ENCODE assay signal across 11 cellular contexts in the genomic region with DNA sequence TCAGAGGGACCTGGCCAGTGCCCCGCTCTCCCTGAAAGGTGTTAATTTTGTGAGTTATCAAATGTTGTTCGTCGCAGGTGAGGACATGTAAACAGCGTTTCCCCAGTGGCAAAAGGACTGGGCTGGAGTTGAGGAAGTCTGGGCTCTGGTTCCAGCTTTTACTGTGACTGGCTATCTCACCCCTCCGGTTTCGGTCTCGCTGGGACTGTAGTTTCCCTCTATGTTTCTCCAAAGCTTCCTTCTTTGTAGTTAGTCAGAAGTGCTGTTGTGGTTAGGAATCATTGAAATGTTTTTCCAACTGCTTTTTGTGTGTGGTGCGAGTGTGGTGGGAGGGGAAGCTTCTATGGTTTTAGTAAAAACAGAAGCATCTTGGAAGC. TPM values are rescaled to one million over a fixed set of nuclear protein-coding genes. Genes with fewer than 3 reads are reported as not detected.
DNase-seq lines count a peak whose midpoint lies in the region; ATAC-seq, FAIRE-seq and TF ChIP-seq lines count a peak whose summit lies in the region.
"Had no signal": no experiment of that assay in that cellular context is flagged by ENCODE, and none has a peak within 500 bp of the region (broad histone marks: within the 10 kb centered on the region; RNA-seq: fewer than 3 reads in every experiment).

No MANE protein-coding gene starts in this region.

- H3K27ac ChIP-seq in pancreas, result peak overlapping the region in 3 of 4 donors; percentile 74 to 94 (median 93)

- DNase-seq in GM13976 (ENCODE audit: low spot score) (peak; percentile 12), SW480 (ENCODE audit: low spot score) (peak; percentile 76), globus pallidus (ENCODE audit: low spot score) (peak; percentile 27), pancreas (peak in 2 of 6 donors; percentile 23 to 32), T1000 (lab: John Stamatoyannopoulos, UW) (no peak), NCI-H1105 treated with DMSO at 0.1 percent for 48 hours (lab: John Stamatoyannopoulos, UW) (no peak), RKO (ENCODE audit: low spot score) (no peak), COR-L47 (lab: John Stamatoyannopoulos, UW) (no peak)
- DNase-seq: activated naive CD4-positive, alpha-beta T cell; foreskin melanocyte; NCI-H187 treated with DMSO at 0.1 percent for 48 hours had no signal

- H3K27me3 ChIP-seq in pancreas, result no peaks in the 10 kb centered on the region

- TF ChIP-seq CTCF in GM13976 (IDR thresholded peaks at IDR 0.05; ENCODE audit: borderline replicate concordance, control extremely low read depth, extremely low read depth, insufficient read depth, missing control alignments) (no peak), pancreas (IDR thresholded peaks at IDR 0.05) (no peak)

- WGBS in pancreas, 2 donors, result 36 to 43% methylated on average over 8 of the region's 8 CpGs

- peak in 3 of 4 donors; percentile 13 to 28 (median 26) for ATAC-seq in pancreas

- H3K9me3 ChIP-seq in pancreas, result no peaks in the 10 kb centered on the region

- FAIRE-seq in pancreas (lab: Jason Lieb, UNC), result no peak

- H3K4me3 ChIP-seq in pancreas, result peak overlapping the region in 1 of 4 donors; percentile 82

- peaks cover 0 to 17% (median 4%) of the 10 kb centered on the region in 3 donors for H3K4me1 ChIP-seq in pancreas

- intact Hi-C loops in pancreas (cut with DNase I), result loop anchor here in 1 of 3 donors (2.0 kb wide), 1 partner anchor 98 kb away; no protein-coding TSS in a partner anchor

- no peaks in the 10 kb centered on the region for H3K36me3 ChIP-seq in pancreas

- in situ Hi-C loops in GM13976 (cut with MboI; ENCODE audit: low sequenced_read_pairs, unreplicated experiment), result no loop called here

RNA-seq across cellular contexts. Expression of a gene that starts 1.0 kb away (rescaled TPM):
- 100 to 1,000 TPM in 1 of 6 donors, 10 to 100 TPM in 5; 20.6 to 107 (median 28.3) TPM for total RNA-seq in pancreas
- 10 to 100 TPM; 26.7 to 36.2 TPM for polyA plus RNA-seq in pancreas

Comparison
In these comparisons a context has a peak if more than half of its experiments do, and no peak if none do; other contexts are left out.
1. DNase-seq: peak in GM13976 (single experiment), SW480 (single experiment) and globus pallidus (single experiment); none in T1000 (single experiment), NCI-H1105 treated with DMSO at 0.1 percent for 48 hours (single experiment), RKO (single experiment) and COR-L47 (single experiment).